In the genomic region with DNA sequence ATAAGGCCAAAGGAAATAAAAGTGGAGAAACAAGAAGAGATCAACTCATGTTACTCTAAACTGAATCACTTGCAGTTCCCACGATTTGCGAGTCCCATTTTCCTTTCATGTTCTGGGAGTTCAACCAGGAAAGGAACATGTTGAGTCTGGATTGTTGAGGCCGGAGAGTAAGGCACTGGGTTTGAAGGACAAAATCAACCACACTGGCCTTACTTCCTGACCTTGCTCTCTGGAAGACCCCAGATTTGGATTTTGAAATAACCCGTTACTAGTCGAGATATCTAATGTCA, we compare ENCODE assay signal across 20 cellular contexts.
DNase-seq lines count a peak whose midpoint lies in the region; ATAC-seq and TF ChIP-seq lines count a peak whose summit lies in the region.
"Had no signal": no experiment of that assay in that cellular context is flagged by ENCODE, and none has a peak within 500 bp of the region (broad histone marks: within the 10 kb centered on the region; RNA-seq: fewer than 3 reads in every experiment).

No MANE protein-coding gene starts in this region.

- no peak for TF ChIP-seq CTCF in coronary artery (IDR thresholded peaks at IDR 0.05)

- H3K4me3 ChIP-seq in BLaER1 (no peak overlapping the region), coronary artery (no peak overlapping the region), stomach smooth muscle (ENCODE audit: low read length in 2 of 2) (no peak overlapping the region)
- H3K4me3 ChIP-seq: SJSA1 had no signal

- H3K36me3 ChIP-seq in BLaER1 (no peaks in the 10 kb centered on the region), stomach smooth muscle (ENCODE audit: control insufficient read depth in 2 of 2, insufficient read depth in 2 of 2, low read length in 2 of 2) (no peaks in the 10 kb centered on the region)
- H3K36me3 ChIP-seq: SJSA1 had no signal

- no peak overlapping the region for H3K9ac ChIP-seq in BLaER1
- no peak overlapping the region for H3K9ac ChIP-seq in stomach smooth muscle (ENCODE audit: low read length in 2 of 2)

- DNase-seq in coronary artery (ENCODE audit: low spot score) = no peak
- no peak for DNase-seq in left ventricle myocardium superior
- DNase-seq in left colon = no peak
- no peak for DNase-seq in DMS153 (lab: John Stamatoyannopoulos, UW)
- DNase-seq: activated CD8-positive, alpha-beta T cell treated with anti-CD3 and anti-CD28 coated beads, Interleukin-2, amount 10 ng/mL, durations not matched to agents 7 days and 5 days; activated T-cell treated with anti-CD3 and anti-CD28 coated beads, Interleukin-2, amount 50 U/mL, for 48 hours; effector CD8-positive, alpha-beta T cell; GF-D8; hippocampal formation; islet precursor cell; midbrain; stimulated activated naive CD8-positive, alpha-beta T cell treated with anti-CD3 and anti-CD28 coated beads, Interleukin-15, Interleukin-2, amounts not matched to agents 100 U/mL and 50 U/mL, for 24 hours had no signal

- no peaks in the 10 kb centered on the region for H4K20me1 ChIP-seq in BLaER1

- peak overlapping the region; percentile 17; the same call in 1 of the 2 replicates for H3K4me2 ChIP-seq in BLaER1

- H3K27me3 ChIP-seq in BLaER1 (no peaks in the 10 kb centered on the region), stomach smooth muscle (ENCODE audit: control insufficient read depth in 1 of 2, insufficient read depth in 2 of 2, low read length in 2 of 2) (no peaks in the 10 kb centered on the region)
- H3K27me3 ChIP-seq: SJSA1 had no signal

- intact Hi-C loops in left ventricle myocardium superior (cut with micrococcal nuclease) (no loop called here), left colon (cut with DNase I, micrococcal nuclease) (no loop called here)

- H3K27ac ChIP-seq in BLaER1 = no peak overlapping the region
- peak overlapping the region; percentile 42 to 66 for H3K27ac ChIP-seq in coronary artery
- peak overlapping the region; percentile 12 for H3K27ac ChIP-seq in stomach smooth muscle (ENCODE audit: low read length)
- H3K27ac ChIP-seq: C4-2B, SJSA1 had no signal

- H3K9me3 ChIP-seq in BLaER1 (no peaks in the 10 kb centered on the region), stomach smooth muscle (ENCODE audit: control insufficient read depth in 2 of 2, low read length in 2 of 2) (no peaks in the 10 kb centered on the region)
- H3K9me3 ChIP-seq: SJSA1 had no signal

- ATAC-seq in left ventricle myocardium superior (peak; percentile 64), GM18505 (IDR thresholded peaks at IDR 0.05; ENCODE audit: unreplicated experiment) (no peak), left colon (no peak), HG02840 (IDR thresholded peaks at IDR 0.05; ENCODE audit: low FRiP score, unreplicated experiment) (no peak)
- ATAC-seq: activated CD8-positive, alpha-beta T cell treated with anti-CD3 and anti-CD28 coated beads, Interleukin-2, amount 10 ng/mL, durations not matched to agents 7 days and 5 days; activated naive CD4-positive, alpha-beta T cell treated with anti-CD3 and anti-CD28 coated beads, Interleukin-2, amount 50 U/mL, for 72 hours; stimulated activated naive CD8-positive, alpha-beta T cell treated with anti-CD3 and anti-CD28 coated beads, Interleukin-15, Interleukin-2, amounts not matched to agents 100 U/mL and 50 U/mL, for 24 hours; WTC11 had no signal

- H3K4me1 ChIP-seq in BLaER1 = peaks cover 11% of the 10 kb centered on the region; the same call in 1 of the 2 replicates
- peaks cover 2% of the 10 kb centered on the region for H3K4me1 ChIP-seq in stomach smooth muscle (ENCODE audit: control insufficient read depth, insufficient read depth, low read length)
- H3K4me1 ChIP-seq: SJSA1 had no signal

- TF ChIP-seq POLR2A in GM18505 (IDR thresholded peaks at IDR 0.05; ENCODE audit: borderline replicate concordance, extremely low read depth, insufficient read depth, insufficient read length) = no peak
